11 cellular contexts compared by ENCODE assay signal in the genomic region with DNA sequence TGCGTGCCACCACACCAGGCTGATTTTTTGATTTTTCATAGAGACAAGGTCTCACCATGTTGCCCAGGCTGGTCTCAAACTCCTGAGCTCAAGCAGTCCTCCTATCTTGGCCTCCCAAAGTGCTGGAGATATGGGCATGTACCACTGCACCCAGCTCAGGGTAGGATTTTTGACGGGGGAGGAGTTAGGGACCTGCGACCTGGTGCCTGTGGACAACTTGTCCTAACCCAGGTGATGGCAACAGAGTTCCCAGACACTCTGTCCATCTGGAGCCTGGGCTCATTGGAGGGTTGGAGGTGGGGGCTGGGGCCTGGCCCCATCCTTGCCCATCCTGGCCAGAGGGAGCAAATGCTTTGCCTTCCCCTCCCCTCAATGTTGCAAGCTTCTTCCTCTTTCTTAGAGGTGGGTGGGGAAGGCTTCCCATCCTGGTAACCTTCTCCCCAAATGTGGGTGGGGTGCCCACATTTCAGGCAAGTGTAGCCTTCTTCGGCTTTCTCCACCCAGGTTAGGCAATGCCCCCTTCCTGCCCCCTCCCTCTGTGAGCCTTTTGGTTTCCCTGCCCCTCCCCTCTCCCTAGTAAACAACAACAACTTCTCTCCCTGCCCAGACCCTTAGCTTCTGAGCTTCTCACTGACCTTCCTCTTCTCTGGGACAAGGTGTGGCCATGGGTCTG. TPM values are rescaled to one million over a fixed set of nuclear protein-coding genes. Genes with fewer than 3 reads are reported as not detected.
DNase-seq lines count a peak whose midpoint lies in the region; ATAC-seq and TF ChIP-seq lines count a peak whose summit lies in the region.
"Had no signal": no experiment of that assay in that cellular context is flagged by ENCODE, and none has a peak within 500 bp of the region (broad histone marks: within the 10 kb centered on the region; RNA-seq: fewer than 3 reads in every experiment).

No MANE protein-coding gene starts in this region.

- no peaks in the 10 kb centered on the region for H3K27me3 Mint-ChIP-seq in activated naive CD4-positive, alpha-beta T cell treated with anti-CD3 and anti-CD28 coated beads, Interleukin-2, amount 10 ng/mL, durations not matched to agents 7 days and 5 days
- H3K27me3 Mint-ChIP-seq in activated T-helper 1 cell treated with anti-CD3 and anti-CD28 coated beads, Interleukin-12 subunit alpha, Interleukin-12 subunit beta, Interleukin-2, Interleukin-4 antibody, amounts not matched to agents 30 ng/mL and 10 ng/mL and 1 ng/mL, durations not matched to agents 14 hours and 24 hours and 36 hours (ENCODE audit: insufficient read depth), result no peaks in the 10 kb centered on the region
- no peaks in the 10 kb centered on the region for H3K27me3 Mint-ChIP-seq in mesothelial cell of epicardium (ENCODE audit: low read depth)
- no peaks in the 10 kb centered on the region for H3K27me3 Mint-ChIP-seq in type B pancreatic cell

- no peak for DNase-seq in activated naive CD4-positive, alpha-beta T cell treated with anti-CD3 and anti-CD28 coated beads, Interleukin-2, amount 10 ng/mL, durations not matched to agents 7 days and 5 days
- no peak for DNase-seq in activated naive CD4-positive, alpha-beta T cell treated with anti-CD3 and anti-CD28 coated beads, Interleukin-2, amount 50 U/mL, for 72 hours (ENCODE audit: low spot score in 2 of 2)
- DNase-seq in activated T-helper 1 cell treated with anti-CD3 and anti-CD28 coated beads, Interleukin-12 subunit alpha, Interleukin-12 subunit beta, Interleukin-2, Interleukin-4 antibody, amounts not matched to agents 30 ng/mL and 10 ng/mL and 1 ng/mL, durations not matched to agents 14 hours and 24 hours and 36 hours (ENCODE audit: low spot score), result no peak
- DNase-seq in mesothelial cell of epicardium (ENCODE audit: low spot score in 2 of 2, unreplicated experiment in 2 of 2) (no peak), type B pancreatic cell (ENCODE audit: extremely low spot score, unreplicated experiment) (no peak)
- no peak for DNase-seq in activated effector memory CD4-positive, alpha-beta T cell treated with anti-CD3 and anti-CD28 coated beads, Interleukin-2, amount 50 U/mL, for 16 hours
- DNase-seq: KG1, NCI-H524 had no signal

- H3K36me3 Mint-ChIP-seq in activated naive CD4-positive, alpha-beta T cell treated with anti-CD3 and anti-CD28 coated beads, Interleukin-2, amount 10 ng/mL, durations not matched to agents 7 days and 5 days, result peaks cover 68% of the 10 kb centered on the region
- H3K36me3 Mint-ChIP-seq in activated naive CD4-positive, alpha-beta T cell treated with anti-CD3 and anti-CD28 coated beads, Interleukin-2, amount 50 U/mL, for 72 hours, result peaks cover 0 to 26% of the 10 kb centered on the region in 2 donors
- peaks cover 28% of the 10 kb centered on the region for H3K36me3 Mint-ChIP-seq in activated T-helper 1 cell treated with anti-CD3 and anti-CD28 coated beads, Interleukin-12 subunit alpha, Interleukin-12 subunit beta, Interleukin-2, Interleukin-4 antibody, amounts not matched to agents 30 ng/mL and 10 ng/mL and 1 ng/mL, durations not matched to agents 14 hours and 24 hours and 36 hours (ENCODE audit: low read depth)
- H3K36me3 Mint-ChIP-seq in mesothelial cell of epicardium (peaks cover 12% of the 10 kb centered on the region), type B pancreatic cell (peaks cover 13% of the 10 kb centered on the region)

- H3K4me3 Mint-ChIP-seq in activated naive CD4-positive, alpha-beta T cell treated with anti-CD3 and anti-CD28 coated beads, Interleukin-2, amount 10 ng/mL, durations not matched to agents 7 days and 5 days, result peak overlapping the region; percentile 51
- peak overlapping the region; percentile 53 for H3K4me3 Mint-ChIP-seq in activated T-helper 1 cell treated with anti-CD3 and anti-CD28 coated beads, Interleukin-12 subunit alpha, Interleukin-12 subunit beta, Interleukin-2, Interleukin-4 antibody, amounts not matched to agents 30 ng/mL and 10 ng/mL and 1 ng/mL, durations not matched to agents 14 hours and 24 hours and 36 hours
- H3K4me3 Mint-ChIP-seq in mesothelial cell of epicardium (no peak overlapping the region), type B pancreatic cell (no peak overlapping the region)

- no peak for ATAC-seq in activated naive CD4-positive, alpha-beta T cell treated with anti-CD3 and anti-CD28 coated beads, Interleukin-2, amount 50 U/mL, for 72 hours
- no peak for ATAC-seq in GM19455 (IDR thresholded peaks at IDR 0.05; ENCODE audit: unreplicated experiment)
- ATAC-seq in GM19328 (IDR thresholded peaks at IDR 0.05; ENCODE audit: unreplicated experiment), result no peak

- intact Hi-C loops in activated T-helper 1 cell treated with anti-CD3 and anti-CD28 coated beads, Interleukin-12 subunit alpha, Interleukin-12 subunit beta, Interleukin-2, Interleukin-4 antibody, amounts not matched to agents 30 ng/mL and 10 ng/mL and 1 ng/mL, durations not matched to agents 14 hours and 24 hours and 36 hours (cut with micrococcal nuclease), result no loop called here

- H3K9me3 Mint-ChIP-seq in activated naive CD4-positive, alpha-beta T cell treated with anti-CD3 and anti-CD28 coated beads, Interleukin-2, amount 10 ng/mL, durations not matched to agents 7 days and 5 days, result peaks cover 5% of the 10 kb centered on the region
- no peaks in the 10 kb centered on the region for H3K9me3 Mint-ChIP-seq in activated naive CD4-positive, alpha-beta T cell treated with anti-CD3 and anti-CD28 coated beads, Interleukin-2, amount 50 U/mL, for 72 hours
- H3K9me3 Mint-ChIP-seq in activated T-helper 1 cell treated with anti-CD3 and anti-CD28 coated beads, Interleukin-12 subunit alpha, Interleukin-12 subunit beta, Interleukin-2, Interleukin-4 antibody, amounts not matched to agents 30 ng/mL and 10 ng/mL and 1 ng/mL, durations not matched to agents 14 hours and 24 hours and 36 hours, result no peaks in the 10 kb centered on the region
- no peaks in the 10 kb centered on the region for H3K9me3 Mint-ChIP-seq in mesothelial cell of epicardium
- H3K9me3 Mint-ChIP-seq in type B pancreatic cell, result no peaks in the 10 kb centered on the region

- no peak for TF ChIP-seq CTCF in mesothelial cell of epicardium (IDR thresholded peaks at IDR 0.05; ENCODE audit: unreplicated experiment)
- TF ChIP-seq CTCF in type B pancreatic cell (conservative IDR thresholded peaks at IDR 0.05), result no peak

- peak overlapping the region; percentile 75 for H3K27ac Mint-ChIP-seq in activated naive CD4-positive, alpha-beta T cell treated with anti-CD3 and anti-CD28 coated beads, Interleukin-2, amount 10 ng/mL, durations not matched to agents 7 days and 5 days
- H3K27ac Mint-ChIP-seq in activated naive CD4-positive, alpha-beta T cell treated with anti-CD3 and anti-CD28 coated beads, Interleukin-2, amount 50 U/mL, for 72 hours, result peak overlapping the region in 1 of 2 donors; percentile 50
- H3K27ac Mint-ChIP-seq in activated T-helper 1 cell treated with anti-CD3 and anti-CD28 coated beads, Interleukin-12 subunit alpha, Interleukin-12 subunit beta, Interleukin-2, Interleukin-4 antibody, amounts not matched to agents 30 ng/mL and 10 ng/mL and 1 ng/mL, durations not matched to agents 14 hours and 24 hours and 36 hours, result peak overlapping the region; percentile 44
- H3K27ac Mint-ChIP-seq in mesothelial cell of epicardium (peak overlapping the region; percentile 75), type B pancreatic cell (peak overlapping the region; percentile 54)

- peaks cover 80% of the 10 kb centered on the region for H3K4me1 Mint-ChIP-seq in activated naive CD4-positive, alpha-beta T cell treated with anti-CD3 and anti-CD28 coated beads, Interleukin-2, amount 10 ng/mL, durations not matched to agents 7 days and 5 days
- peaks cover 78% of the 10 kb centered on the region for H3K4me1 Mint-ChIP-seq in activated T-helper 1 cell treated with anti-CD3 and anti-CD28 coated beads, Interleukin-12 subunit alpha, Interleukin-12 subunit beta, Interleukin-2, Interleukin-4 antibody, amounts not matched to agents 30 ng/mL and 10 ng/mL and 1 ng/mL, durations not matched to agents 14 hours and 24 hours and 36 hours (ENCODE audit: low read depth)
- peaks cover 37% of the 10 kb centered on the region for H3K4me1 Mint-ChIP-seq in mesothelial cell of epicardium
- H3K4me1 Mint-ChIP-seq in type B pancreatic cell (ENCODE audit: unreplicated experiment), result peaks cover 32% of the 10 kb centered on the region

- CTCF ChIA-PET in activated naive CD4-positive, alpha-beta T cell treated with anti-CD3 and anti-CD28 coated beads, Interleukin-2, amount 10 ng/mL, durations not matched to agents 7 days and 5 days (lab: Charles Lee), result interaction anchor here (2.0 kb wide), 1 partner anchor 21 kb away, joined by 7 read pairs; no protein-coding TSS in a partner anchor

RNA-seq across cellular contexts. Expression of gene RARA, which starts 24.9 kb away (rescaled TPM):
- 10 to 100 TPM; 21.0 to 23.0 TPM for total RNA-seq in activated naive CD4-positive, alpha-beta T cell treated with anti-CD3 and anti-CD28 coated beads, Interleukin-2, amount 50 U/mL, for 72 hours
- 19.3 and 19.9 TPM in 2 replicates for total RNA-seq in activated T-helper 1 cell treated with anti-CD3 and anti-CD28 coated beads, Interleukin-12 subunit alpha, Interleukin-12 subunit beta, Interleukin-2, Interleukin-4 antibody, amounts not matched to agents 30 ng/mL and 10 ng/mL and 1 ng/mL, durations not matched to agents 14 hours and 24 hours and 36 hours
- 74.0 to 80.8 TPM (median 79.6 TPM) in 3 replicates for total RNA-seq in mesothelial cell of epicardium
- total RNA-seq in type B pancreatic cell (ENCODE audit: low replicate concordance), result 23.8 and 34.3 TPM in 2 replicates

RNA-seq across cellular contexts. Expression of gene GJD3, which starts 30.6 kb away (rescaled TPM):
- not detected for total RNA-seq in activated naive CD4-positive, alpha-beta T cell treated with anti-CD3 and anti-CD28 coated beads, Interleukin-2, amount 50 U/mL, for 72 hours
- 0.44 and 0.56 TPM in 2 replicates for total RNA-seq in activated T-helper 1 cell treated with anti-CD3 and anti-CD28 coated beads, Interleukin-12 subunit alpha, Interleukin-12 subunit beta, Interleukin-2, Interleukin-4 antibody, amounts not matched to agents 30 ng/mL and 10 ng/mL and 1 ng/mL, durations not matched to agents 14 hours and 24 hours and 36 hours
- 0.27 TPM in 1 of 3 replicates, not detected in the others for total RNA-seq in mesothelial cell of epicardium
- 0.36 and 0.43 TPM in 2 replicates for total RNA-seq in type B pancreatic cell (ENCODE audit: low replicate concordance)
- total RNA-seq: kidney epithelial cell had no signal

RNA-seq across cellular contexts. Expression of gene CDC6, which starts 46.2 kb away (rescaled TPM):
- total RNA-seq in activated naive CD4-positive, alpha-beta T cell treated with anti-CD3 and anti-CD28 coated beads, Interleukin-2, amount 50 U/mL, for 72 hours, result 10 to 100 TPM; 81.8 to 86.7 TPM
- total RNA-seq in activated T-helper 1 cell treated with anti-CD3 and anti-CD28 coated beads, Interleukin-12 subunit alpha, Interleukin-12 subunit beta, Interleukin-2, Interleukin-4 antibody, amounts not matched to agents 30 ng/mL and 10 ng/mL and 1 ng/mL, durations not matched to agents 14 hours and 24 hours and 36 hours, result 130 and 135 TPM in 2 replicates
- total RNA-seq in mesothelial cell of epicardium (16.4 to 18.9 TPM (median 16.8 TPM) in 3 replicates), type B pancreatic cell (ENCODE audit: low replicate concordance) (23.2 and 50.3 TPM in 2 replicates)

Comparison
In these comparisons a context has a peak if more than half of its experiments do, and no peak if none do; other contexts are left out.
1. H3K4me3 Mint-ChIP-seq: peak in activated naive CD4-positive, alpha-beta T cell treated with anti-CD3 and anti-CD28 coated beads, Interleukin-2, amount 10 ng/mL, durations not matched to agents 7 days and 5 days (single experiment) and activated T-helper 1 cell treated with anti-CD3 and anti-CD28 coated beads, Interleukin-12 subunit alpha, Interleukin-12 subunit beta, Interleukin-2, Interleukin-4 antibody, amounts not matched to agents 30 ng/mL and 10 ng/mL and 1 ng/mL, durations not matched to agents 14 hours and 24 hours and 36 hours (single experiment); none in mesothelial cell of epicardium (single experiment) and type B pancreatic cell (single experiment).